ENCODE assay signal across 17 cellular contexts in the genomic region with DNA sequence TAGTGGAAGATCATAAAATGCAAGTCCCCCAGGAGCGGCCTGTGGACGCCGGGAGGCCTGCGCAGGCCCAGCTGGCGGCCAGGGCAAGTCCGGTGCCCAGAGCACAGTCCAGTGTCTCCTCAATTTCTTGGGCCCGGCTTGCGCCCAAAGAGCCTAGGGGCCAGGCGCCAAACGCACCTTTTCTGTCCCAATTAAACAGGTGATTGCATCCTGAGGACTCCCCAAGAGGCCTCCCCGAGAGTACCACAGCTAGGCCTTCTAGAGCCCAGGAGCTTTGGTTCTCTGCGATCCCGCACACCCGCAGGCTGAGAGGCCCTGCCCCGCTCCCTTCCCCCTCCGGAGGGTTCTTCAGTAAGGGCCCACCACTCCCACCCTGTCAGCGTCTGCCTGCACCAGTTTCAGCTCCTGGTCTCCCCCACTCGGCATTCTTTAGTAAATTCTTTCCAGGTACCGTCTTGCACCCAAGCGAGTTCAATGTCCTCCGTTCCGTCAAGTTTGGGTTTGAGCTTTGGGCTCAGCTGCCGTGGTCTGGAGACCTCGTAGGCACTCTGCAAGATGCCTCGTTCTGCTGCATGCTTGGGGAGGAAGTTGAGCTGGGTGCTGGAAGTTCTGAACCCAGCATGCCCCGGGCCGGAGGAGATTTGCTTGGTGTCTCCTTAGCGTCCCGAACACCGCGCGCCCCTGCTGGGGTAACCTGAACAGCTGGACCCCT. TPM values are rescaled to one million over a fixed set of nuclear protein-coding genes. Genes with fewer than 3 reads are reported as not detected.
DNase-seq lines count a peak whose midpoint lies in the region; ATAC-seq and TF ChIP-seq lines count a peak whose summit lies in the region.
"Had no signal": no experiment of that assay in that cellular context is flagged by ENCODE, and none has a peak within 500 bp of the region (broad histone marks: within the 10 kb centered on the region; RNA-seq: fewer than 3 reads in every experiment).

No MANE protein-coding gene starts in this region.

- no peaks in the 10 kb centered on the region for H3K4me1 ChIP-seq in endocrine pancreas (ENCODE audit: control insufficient read depth, insufficient read depth, low read length)
- H3K4me1 ChIP-seq in osteoblast (ENCODE audit: insufficient read depth, low read length) = no peaks in the 10 kb centered on the region

- H3K27ac Mint-ChIP-seq in activated CD4-positive, alpha-beta T cell treated with anti-CD3 and anti-CD28 coated beads, Interleukin-2, amount 10 ng/mL, durations not matched to agents 7 days and 5 days = peak overlapping the region; percentile 65
- H3K27ac Mint-ChIP-seq: dendritic cell treated with granulocyte-macrophage colony-stimulating factor and Interleukin-4, amounts not matched to agents 40 ng/mL and 50 ng/mL, for 4 days; stimulated activated effector memory CD8-positive, alpha-beta T cell treated with anti-CD3 and anti-CD28 coated beads, Interleukin-12 subunit alpha, Interleukin-12 subunit beta, amount 100 ng/mL, for 72 hours had no signal

- peaks cover 2% of the 10 kb centered on the region for H3K36me3 Mint-ChIP-seq in activated CD4-positive, alpha-beta T cell treated with anti-CD3 and anti-CD28 coated beads, Interleukin-2, amount 10 ng/mL, durations not matched to agents 7 days and 5 days (ENCODE audit: low read depth)
- H3K36me3 Mint-ChIP-seq: stimulated activated effector memory CD8-positive, alpha-beta T cell treated with anti-CD3 and anti-CD28 coated beads, Interleukin-12 subunit alpha, Interleukin-12 subunit beta, amount 100 ng/mL, for 72 hours had no signal

- H2AFZ ChIP-seq in osteoblast (ENCODE audit: low read length) = no peak overlapping the region

- no peak for ATAC-seq in GM19395 (IDR thresholded peaks at IDR 0.05; ENCODE audit: unreplicated experiment)
- ATAC-seq: stimulated activated effector memory CD8-positive, alpha-beta T cell treated with anti-CD3 and anti-CD28 coated beads, Interleukin-12 subunit alpha, Interleukin-12 subunit beta, amount 100 ng/mL, for 72 hours had no signal

- H3K4me3 ChIP-seq in endocrine pancreas (ENCODE audit: control insufficient read depth, insufficient read depth, low read length) (peak overlapping the region; percentile 35), osteoblast (ENCODE audit: insufficient read depth, low read length) (no peak overlapping the region)
- H3K4me3 ChIP-seq: esophagus squamous epithelium, upper lobe of right lung had no signal

- H3K27me3 Mint-ChIP-seq in activated CD4-positive, alpha-beta T cell treated with anti-CD3 and anti-CD28 coated beads, Interleukin-2, amount 10 ng/mL, durations not matched to agents 7 days and 5 days = peaks cover 75% of the 10 kb centered on the region

- H4K20me1 ChIP-seq in osteoblast (ENCODE audit: insufficient read depth, low read length) = no peaks in the 10 kb centered on the region

- DNase-seq in activated CD4-positive, alpha-beta T cell treated with anti-CD3 and anti-CD28 coated beads, Interleukin-2, amount 10 ng/mL, durations not matched to agents 7 days and 5 days = no peak
- no peak for DNase-seq in activated CD4-positive, alpha-beta T cell treated with anti-CD3 and anti-CD28 coated beads, Interleukin-2, amount 50 U/mL, for 1 hour
- DNase-seq in GM13977 (ENCODE audit: low spot score) (peak; percentile 33), osteoblast (ENCODE audit: insufficient read length, low spot score, missing footprints) (peak; percentile 77), HuH-7 (ENCODE audit: low spot score) (no peak), NCI-H748 (lab: John Stamatoyannopoulos, UW; ENCODE audit: unreplicated experiment) (no peak)
- DNase-seq: activated CD4-positive, alpha-beta T cell treated with anti-CD3 and anti-CD28 coated beads, Interleukin-2, amount 50 U/mL, for 4 hours; esophagus squamous epithelium; Karpas-422; NCI-H1436 had no signal

- CTCF ChIA-PET in activated CD4-positive, alpha-beta T cell treated with anti-CD3 and anti-CD28 coated beads, Interleukin-2, amount 10 ng/mL, durations not matched to agents 7 days and 5 days (lab: Charles Lee) = interaction anchor here (0.6 to 1.7 kb wide), 6 partner anchors 8 to 1513 kb away, joined by 3 to 8 read pairs (median 3); no protein-coding TSS in a partner anchor

- H3K36me3 ChIP-seq in endocrine pancreas (ENCODE audit: control insufficient read depth, insufficient read depth, low read length) (peaks cover 4% of the 10 kb centered on the region), osteoblast (ENCODE audit: insufficient read depth, low read length) (no peaks in the 10 kb centered on the region)
- H3K36me3 ChIP-seq: esophagus squamous epithelium, upper lobe of right lung had no signal

- POLR2A ChIA-PET in activated CD4-positive, alpha-beta T cell treated with anti-CD3 and anti-CD28 coated beads, Interleukin-2, amount 10 ng/mL, durations not matched to agents 7 days and 5 days (lab: Charles Lee) = no interaction called here

- H3K79me2 ChIP-seq in osteoblast (ENCODE audit: insufficient read depth, low read length) = no peaks in the 10 kb centered on the region

- H3K27me3 ChIP-seq in endocrine pancreas (ENCODE audit: control insufficient read depth, insufficient read depth, low read length) (no peaks in the 10 kb centered on the region), osteoblast (ENCODE audit: insufficient read depth, low read length) (peaks cover 91% of the 10 kb centered on the region)

- no peaks in the 10 kb centered on the region for H3K9me3 Mint-ChIP-seq in activated CD4-positive, alpha-beta T cell treated with anti-CD3 and anti-CD28 coated beads, Interleukin-2, amount 10 ng/mL, durations not matched to agents 7 days and 5 days
- H3K9me3 Mint-ChIP-seq: activated T-helper 2 cell treated with anti-CD3 and anti-CD28 coated beads, Interferon-gamma antibody, Interleukin-2, Interleukin-4, amounts not matched to agents 10 μg/mL and 5 μg/mL and 100 μg/mL, durations not matched to agents 14 hours and 24 hours and 36 hours; dendritic cell treated with granulocyte-macrophage colony-stimulating factor and Interleukin-4, amounts not matched to agents 40 ng/mL and 50 ng/mL, for 4 days; stimulated activated effector memory CD8-positive, alpha-beta T cell treated with anti-CD3 and anti-CD28 coated beads, Interleukin-12 subunit alpha, Interleukin-12 subunit beta, amount 100 ng/mL, for 72 hours had no signal

- H3K9me3 ChIP-seq in endocrine pancreas (ENCODE audit: control insufficient read depth, low read length) (no peaks in the 10 kb centered on the region), osteoblast (ENCODE audit: low read depth, low read length) (no peaks in the 10 kb centered on the region)
- H3K9me3 ChIP-seq: esophagus squamous epithelium, upper lobe of right lung had no signal

- H3K4me3 Mint-ChIP-seq in activated CD4-positive, alpha-beta T cell treated with anti-CD3 and anti-CD28 coated beads, Interleukin-2, amount 10 ng/mL, durations not matched to agents 7 days and 5 days = no peak overlapping the region
- H3K4me3 Mint-ChIP-seq: dendritic cell treated with granulocyte-macrophage colony-stimulating factor and Interleukin-4, amounts not matched to agents 40 ng/mL and 50 ng/mL, for 4 days; stimulated activated effector memory CD8-positive, alpha-beta T cell treated with anti-CD3 and anti-CD28 coated beads, Interleukin-12 subunit alpha, Interleukin-12 subunit beta, amount 100 ng/mL, for 72 hours had no signal

- H3K27ac ChIP-seq in osteoblast (ENCODE audit: low read depth, low read length) = no peak overlapping the region
- H3K27ac ChIP-seq: esophagus squamous epithelium, upper lobe of right lung had no signal

- H3K9ac ChIP-seq in endocrine pancreas (ENCODE audit: control insufficient read depth, insufficient read depth, low read length) = peak overlapping the region; percentile 57

- no peak for TF ChIP-seq CTCF in GM13977 (IDR thresholded peaks at IDR 0.05; ENCODE audit: extremely low read depth, insufficient read depth, missing control alignments)
- no peak for TF ChIP-seq CTCF in osteoblast (IDR thresholded peaks at IDR 0.05; ENCODE audit: extremely low read depth, low read depth, low read length)

- peaks cover 8% of the 10 kb centered on the region for H3K4me1 Mint-ChIP-seq in activated CD4-positive, alpha-beta T cell treated with anti-CD3 and anti-CD28 coated beads, Interleukin-2, amount 10 ng/mL, durations not matched to agents 7 days and 5 days

- H3K4me2 ChIP-seq in osteoblast (ENCODE audit: insufficient read depth, low read length) = no peak overlapping the region

- in situ Hi-C loops in GM13977 (cut with MboI; ENCODE audit: low pct_unique_long_range_greater_than_20kb, low sequenced_read_pairs, unreplicated experiment) = loop anchor here (25.0 kb wide), 2 partner anchors 405 to 1155 kb away; partner anchors contain the start of genes INSM1 and LINC00237

RNA-seq across cellular contexts. Expression of gene NKX2-2, which starts 3.9 kb away (rescaled TPM):
- total RNA-seq in activated CD4-positive, alpha-beta T cell treated with anti-CD3 and anti-CD28 coated beads, Interleukin-2, amount 10 ng/mL, durations not matched to agents 7 days and 5 days = not detected
- total RNA-seq in osteoblast = under 0.01 TPM in 1 of 2 replicates, not detected in the other
- total RNA-seq: activated T-helper 2 cell treated with anti-CD3 and anti-CD28 coated beads, Interferon-gamma antibody, Interleukin-2, Interleukin-4, amounts not matched to agents 10 μg/mL and 5 μg/mL and 100 μg/mL, durations not matched to agents 14 hours and 24 hours and 36 hours; esophagus squamous epithelium; kidney epithelial cell; upper lobe of right lung had no signal

Comparison
In these comparisons a context has a peak if more than half of its experiments do, and no peak if none do; other contexts are left out.
1. DNase-seq: peak in GM13977 (single experiment) and osteoblast (single experiment); none in activated CD4-positive, alpha-beta T cell treated with anti-CD3 and anti-CD28 coated beads, Interleukin-2, amount 10 ng/mL, durations not matched to agents 7 days and 5 days (single experiment), activated CD4-positive, alpha-beta T cell treated with anti-CD3 and anti-CD28 coated beads, Interleukin-2, amount 50 U/mL, for 1 hour (single experiment), HuH-7 (single experiment) and NCI-H748 (single experiment).